ENCODE assay signal across 15 cellular contexts in genomic region chr22:49723478-49724029, GRCh38.
DNase-seq lines count a peak whose midpoint lies in the region; ATAC-seq and TF ChIP-seq lines count a peak whose summit lies in the region.
"Had no signal": no experiment of that assay in that cellular context is flagged by ENCODE, and none has a peak within 500 bp of the region (broad histone marks: within the 10 kb centered on the region; RNA-seq: fewer than 3 reads in every experiment).

No MANE protein-coding gene starts in this region.

- H3K4me3 Mint-ChIP-seq in activated CD4-positive, alpha-beta T cell treated with anti-CD3 and anti-CD28 coated beads, Interleukin-2, amount 10 ng/mL, durations not matched to agents 7 days and 5 days: peak overlapping the region; percentile 76
- peak overlapping the region; percentile 89 for H3K4me3 Mint-ChIP-seq in activated T-helper 1 cell treated with anti-CD3 and anti-CD28 coated beads, Interleukin-12 subunit alpha, Interleukin-12 subunit beta, Interleukin-2, Interleukin-4 antibody, amounts not matched to agents 30 ng/mL and 10 ng/mL and 1 ng/mL, durations not matched to agents 14 hours and 24 hours and 36 hours
- H3K4me3 Mint-ChIP-seq in natural killer cell (peak overlapping the region; percentile 99), HFFc6 (no peak overlapping the region)

- no peaks in the 10 kb centered on the region for H3K9me3 Mint-ChIP-seq in activated CD4-positive, alpha-beta T cell treated with anti-CD3 and anti-CD28 coated beads, Interleukin-2, amount 10 ng/mL, durations not matched to agents 7 days and 5 days
- H3K9me3 Mint-ChIP-seq in activated T-helper 1 cell treated with anti-CD3 and anti-CD28 coated beads, Interleukin-12 subunit alpha, Interleukin-12 subunit beta, Interleukin-2, Interleukin-4 antibody, amounts not matched to agents 30 ng/mL and 10 ng/mL and 1 ng/mL, durations not matched to agents 14 hours and 24 hours and 36 hours: no peaks in the 10 kb centered on the region
- no peaks in the 10 kb centered on the region for H3K9me3 Mint-ChIP-seq in natural killer cell
- peaks cover 9% of the 10 kb centered on the region; the same call in 1 of the 2 replicates for H3K9me3 Mint-ChIP-seq in HFFc6
- H3K9me3 Mint-ChIP-seq: mesothelial cell of epicardium had no signal

- no peak for ATAC-seq in natural killer cell
- ATAC-seq: A549 had no signal

- peaks cover 3% of the 10 kb centered on the region; the same call in 1 of the 2 replicates for H3K4me1 ChIP-seq in HAP-1
- H3K4me1 ChIP-seq: A549 had no signal

- peak overlapping the region; percentile 80 for H3K27ac Mint-ChIP-seq in activated CD4-positive, alpha-beta T cell treated with anti-CD3 and anti-CD28 coated beads, Interleukin-2, amount 10 ng/mL, durations not matched to agents 7 days and 5 days
- H3K27ac Mint-ChIP-seq in activated T-helper 1 cell treated with anti-CD3 and anti-CD28 coated beads, Interleukin-12 subunit alpha, Interleukin-12 subunit beta, Interleukin-2, Interleukin-4 antibody, amounts not matched to agents 30 ng/mL and 10 ng/mL and 1 ng/mL, durations not matched to agents 14 hours and 24 hours and 36 hours: peak overlapping the region; percentile 82
- H3K27ac Mint-ChIP-seq in natural killer cell (peak overlapping the region in 1 of 2 donors; percentile 15), HFFc6 (no peak overlapping the region)
- H3K27ac Mint-ChIP-seq: mesothelial cell of epicardium had no signal

- no peaks in the 10 kb centered on the region for H3K36me3 Mint-ChIP-seq in activated CD4-positive, alpha-beta T cell treated with anti-CD3 and anti-CD28 coated beads, Interleukin-2, amount 10 ng/mL, durations not matched to agents 7 days and 5 days (ENCODE audit: low read depth)
- no peaks in the 10 kb centered on the region for H3K36me3 Mint-ChIP-seq in activated T-helper 1 cell treated with anti-CD3 and anti-CD28 coated beads, Interleukin-12 subunit alpha, Interleukin-12 subunit beta, Interleukin-2, Interleukin-4 antibody, amounts not matched to agents 30 ng/mL and 10 ng/mL and 1 ng/mL, durations not matched to agents 14 hours and 24 hours and 36 hours (ENCODE audit: low read depth)
- H3K36me3 Mint-ChIP-seq in natural killer cell (no peaks in the 10 kb centered on the region), HFFc6 (ENCODE audit: low read depth) (no peaks in the 10 kb centered on the region; the same call in 1 of the 2 replicates)
- H3K36me3 Mint-ChIP-seq: mesothelial cell of epicardium had no signal

- POLR2A ChIA-PET in activated CD4-positive, alpha-beta T cell treated with anti-CD3 and anti-CD28 coated beads, Interleukin-2, amount 10 ng/mL, durations not matched to agents 7 days and 5 days (lab: Charles Lee): no interaction called here

- H3K36me3 ChIP-seq in HAP-1 (replicated peaks): no peaks in the 10 kb centered on the region
- H3K36me3 ChIP-seq: ovary, stomach had no signal

- TF ChIP-seq CTCF in natural killer cell (IDR thresholded peaks at IDR 0.05) (no peak), HFFc6 (IDR thresholded peaks at IDR 0.05) (no peak)

- H3K4me3 ChIP-seq in HAP-1: peak overlapping the region; percentile 43
- H3K4me3 ChIP-seq: A549, ovary had no signal

- H3K9me3 ChIP-seq in HAP-1: no peaks in the 10 kb centered on the region; the same call in 1 of the 2 replicates
- H3K9me3 ChIP-seq: A549, ovary, stomach had no signal

- H3K27me3 ChIP-seq in HAP-1 (ENCODE audit: low read depth): peaks cover 34% of the 10 kb centered on the region
- H3K27me3 ChIP-seq: ovary had no signal

- no peak for DNase-seq in activated CD4-positive, alpha-beta T cell treated with anti-CD3 and anti-CD28 coated beads, Interleukin-2, amount 10 ng/mL, durations not matched to agents 7 days and 5 days
- no peak for DNase-seq in activated CD4-positive, alpha-beta T cell treated with anti-CD3 and anti-CD28 coated beads for 1 hour
- DNase-seq in HAP-1 (ENCODE audit: low spot score in 2 of 2) (no peak), natural killer cell (no peak), kidney glomerular epithelial cell (lab: John Stamatoyannopoulos, UW) (no peak), NCI-H446 treated with DMSO at 0.1 percent for 48 hours (lab: John Stamatoyannopoulos, UW) (no peak), HFFc6 (no peak)
- DNase-seq in activated T-helper 1 cell treated with anti-CD3 and anti-CD28 coated beads, Interleukin-12 subunit alpha, Interleukin-12 subunit beta, Interleukin-2, Interleukin-4 antibody, amounts not matched to agents 30 ng/mL and 10 ng/mL and 1 ng/mL, durations not matched to agents 14 hours and 24 hours and 36 hours (ENCODE audit: low spot score): no peak
- DNase-seq: GOT3, NCI-H1436, NCI-H510A, ovary, stomach had no signal

- CTCF ChIA-PET in activated CD4-positive, alpha-beta T cell treated with anti-CD3 and anti-CD28 coated beads, Interleukin-2, amount 10 ng/mL, durations not matched to agents 7 days and 5 days (lab: Charles Lee): no interaction called here

- in situ Hi-C loops in HAP-1 (cut with MboI; ENCODE audit: low sequenced_read_pairs): no loop called here

- peaks cover 15% of the 10 kb centered on the region for H3K4me1 Mint-ChIP-seq in activated CD4-positive, alpha-beta T cell treated with anti-CD3 and anti-CD28 coated beads, Interleukin-2, amount 10 ng/mL, durations not matched to agents 7 days and 5 days
- peaks cover 5% of the 10 kb centered on the region for H3K4me1 Mint-ChIP-seq in activated T-helper 1 cell treated with anti-CD3 and anti-CD28 coated beads, Interleukin-12 subunit alpha, Interleukin-12 subunit beta, Interleukin-2, Interleukin-4 antibody, amounts not matched to agents 30 ng/mL and 10 ng/mL and 1 ng/mL, durations not matched to agents 14 hours and 24 hours and 36 hours (ENCODE audit: low read depth)
- H3K4me1 Mint-ChIP-seq in natural killer cell: peaks cover 8 to 11% of the 10 kb centered on the region in 2 donors
- no peaks in the 10 kb centered on the region for H3K4me1 Mint-ChIP-seq in HFFc6 (ENCODE audit: low read depth)
- H3K4me1 Mint-ChIP-seq: mesothelial cell of epicardium had no signal

- intact Hi-C loops in activated T-helper 1 cell treated with anti-CD3 and anti-CD28 coated beads, Interleukin-12 subunit alpha, Interleukin-12 subunit beta, Interleukin-2, Interleukin-4 antibody, amounts not matched to agents 30 ng/mL and 10 ng/mL and 1 ng/mL, durations not matched to agents 14 hours and 24 hours and 36 hours (cut with micrococcal nuclease): loop anchor here (1.0 kb wide), 1 partner anchor 418 kb away; no protein-coding TSS in a partner anchor
- intact Hi-C loops in natural killer cell (cut with micrococcal nuclease): no loop called here

- H3K27me3 Mint-ChIP-seq in activated CD4-positive, alpha-beta T cell treated with anti-CD3 and anti-CD28 coated beads, Interleukin-2, amount 10 ng/mL, durations not matched to agents 7 days and 5 days: peaks cover 31% of the 10 kb centered on the region
- H3K27me3 Mint-ChIP-seq in activated T-helper 1 cell treated with anti-CD3 and anti-CD28 coated beads, Interleukin-12 subunit alpha, Interleukin-12 subunit beta, Interleukin-2, Interleukin-4 antibody, amounts not matched to agents 30 ng/mL and 10 ng/mL and 1 ng/mL, durations not matched to agents 14 hours and 24 hours and 36 hours (ENCODE audit: insufficient read depth): peaks cover 13% of the 10 kb centered on the region
- peaks cover 37 to 41% of the 10 kb centered on the region in 2 donors for H3K27me3 Mint-ChIP-seq in natural killer cell (ENCODE audit: low read depth in 2 of 2)
- peaks cover 24% of the 10 kb centered on the region for H3K27me3 Mint-ChIP-seq in HFFc6 (ENCODE audit: insufficient read depth)
